19 cellular contexts compared by ENCODE assay signal in the genomic region with DNA sequence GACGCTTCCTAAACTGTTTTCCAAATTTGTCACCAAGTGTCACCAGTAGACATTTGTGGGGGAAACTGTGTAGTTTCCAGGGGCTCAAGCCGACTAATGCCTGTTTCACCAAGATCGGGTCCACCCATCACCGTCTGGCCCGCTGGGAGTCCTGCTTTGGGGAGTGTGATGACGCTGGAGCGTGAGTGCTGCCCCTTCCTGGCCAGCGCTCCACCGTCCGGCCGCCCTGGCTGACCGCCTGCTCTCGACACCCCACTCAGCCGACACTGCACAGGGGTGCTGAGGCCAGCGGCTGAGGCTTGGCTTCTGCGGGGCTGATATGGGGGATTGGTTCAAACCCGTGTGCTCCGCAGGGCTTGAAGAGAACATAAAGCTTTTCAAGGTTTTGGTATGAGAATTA.
DNase-seq lines count a peak whose midpoint lies in the region; ATAC-seq and TF ChIP-seq lines count a peak whose summit lies in the region.
"Had no signal": no experiment of that assay in that cellular context is flagged by ENCODE, and none has a peak within 500 bp of the region (broad histone marks: within the 10 kb centered on the region; RNA-seq: fewer than 3 reads in every experiment).

No MANE protein-coding gene starts in this region.

- intact Hi-C loops in right cardiac atrium (cut with DNase I) = no loop called here

- H3K4me3 ChIP-seq in right cardiac atrium (ENCODE audit: low read length) (no peak overlapping the region), right atrium auricular region (no peak overlapping the region), neural cell (ENCODE audit: low read length) (no peak overlapping the region), stomach smooth muscle (ENCODE audit: low read length in 2 of 2) (peak overlapping the region in 1 of 2 donors; percentile 22)
- H3K4me3 ChIP-seq: GM23338 had no signal

- H3K4me1 ChIP-seq in right cardiac atrium (ENCODE audit: control insufficient read depth, insufficient read depth, low read length) (no peaks in the 10 kb centered on the region), right atrium auricular region (no peaks in the 10 kb centered on the region), stomach smooth muscle (ENCODE audit: control insufficient read depth, insufficient read depth, low read length) (peaks cover 10% of the 10 kb centered on the region)

- H3K27ac ChIP-seq in right cardiac atrium (ENCODE audit: low read length) (no peak overlapping the region), right atrium auricular region (no peak overlapping the region), neural cell (ENCODE audit: low read length) (no peak overlapping the region), stomach smooth muscle (ENCODE audit: low read length) (peak overlapping the region; percentile 88)

- TF ChIP-seq EP300 in neural cell (conservative IDR thresholded peaks at IDR 0.05; ENCODE audit: poor library complexity, severe bottlenecking) = no peak

- ATAC-seq in right cardiac atrium (peak in 1 of 2 donors; percentile 64), HG03045 (IDR thresholded peaks at IDR 0.05; ENCODE audit: unreplicated experiment) (no peak)
- ATAC-seq: GM23338 had no signal

- TF ChIP-seq CTCF in right atrium auricular region (IDR thresholded peaks at IDR 0.05) (no peak), neural cell (IDR thresholded peaks at IDR 0.05; ENCODE audit: poor library complexity, severe bottlenecking) (no peak)

- no peak overlapping the region for H2AFZ ChIP-seq in neural cell (ENCODE audit: low read depth, low read length)
- H2AFZ ChIP-seq: GM23338 had no signal

- no peak overlapping the region for H3K4me2 ChIP-seq in neural cell (ENCODE audit: low read length)
- H3K4me2 ChIP-seq: GM23338 had no signal

- H3K9ac ChIP-seq in neural cell (ENCODE audit: low read length) (peak overlapping the region; percentile 18), stomach smooth muscle (ENCODE audit: low read length in 2 of 2) (peak overlapping the region; percentile 24 to 51)

- WGBS in right cardiac atrium = 57% methylated on average over 18 of the region's 18 CpGs

- H3K79me2 ChIP-seq in neural cell (replicated peaks; ENCODE audit: insufficient read depth, low read length) = no peaks in the 10 kb centered on the region

- H3F3A ChIP-seq in neural cell (ENCODE audit: insufficient read depth, low read length, poor library complexity, severe bottlenecking) = peaks cover 3% of the 10 kb centered on the region

- DNase-seq in right cardiac atrium (peak; percentile 30 to 67 (median 61)), right atrium auricular region (ENCODE audit: low spot score) (no peak), 8988T (no peak)
- DNase-seq in activated T-cell treated with anti-CD3 and anti-CD28 coated beads, Interleukin-2, amount 50 U/mL, for 48 hours = no peak
- DNase-seq: Calu3, DMS79 treated with DMSO at 0.1 percent for 48 hours, GF-D8, H9, NCI-H1048, NCI-H1417, NCI-H1694, NCI-H2029 treated with DMSO at 0.1 percent for 48 hours, NCI-H2227 treated with DMSO at 0.1 percent for 48 hours, NCI-H526 treated with DMSO at 0.1 percent for 48 hours, Right ventricle myocardium superior had no signal

- H3K9me2 ChIP-seq in neural cell (ENCODE audit: insufficient read depth, low read length) = no peaks in the 10 kb centered on the region

- H3K9me3 ChIP-seq in right cardiac atrium (ENCODE audit: control insufficient read depth, low read length) (no peaks in the 10 kb centered on the region), right atrium auricular region (peaks cover 0 to 7% of the 10 kb centered on the region in 2 donors), neural cell (ENCODE audit: low read length) (no peaks in the 10 kb centered on the region), stomach smooth muscle (ENCODE audit: control insufficient read depth in 2 of 2, low read length in 2 of 2) (peaks cover 0 to 3% of the 10 kb centered on the region in 2 donors)

- H4K20me1 ChIP-seq in neural cell (ENCODE audit: insufficient read depth) = no peaks in the 10 kb centered on the region

- H3K27me3 ChIP-seq in right cardiac atrium (ENCODE audit: control insufficient read depth, insufficient read depth) (no peaks in the 10 kb centered on the region), right atrium auricular region (no peaks in the 10 kb centered on the region), neural cell (ENCODE audit: insufficient read depth, low read depth, low read length) (no peaks in the 10 kb centered on the region), stomach smooth muscle (ENCODE audit: control insufficient read depth in 1 of 2, insufficient read depth in 2 of 2, low read length in 2 of 2) (no peaks in the 10 kb centered on the region)

- TF ChIP-seq RAD21 in neural cell (conservative IDR thresholded peaks at IDR 0.05) = no peak

- H3K36me3 ChIP-seq in right atrium auricular region (no peaks in the 10 kb centered on the region), neural cell (ENCODE audit: insufficient read depth, low read length) (no peaks in the 10 kb centered on the region), stomach smooth muscle (ENCODE audit: control insufficient read depth in 2 of 2, insufficient read depth in 2 of 2, low read length in 2 of 2) (peaks cover 34 to 37% of the 10 kb centered on the region in 2 donors)

TF ChIP-seq in neural cell, 6 proteins besides CTCF, POLR2A, EP300 and RAD21:
- no peak for TF ChIP-seq MXI1 (conservative IDR thresholded peaks at IDR 0.05; ENCODE audit: poor library complexity, severe bottlenecking)
- no peak for TF ChIP-seq POLR2AphosphoS5 (IDR thresholded peaks at IDR 0.05)
- TF ChIP-seq EZH2 (IDR thresholded peaks at IDR 0.05; ENCODE audit: borderline replicate concordance, insufficient read depth, low read length, poor library complexity, severe bottlenecking) = no peak
- no peak for TF ChIP-seq SMC3 (conservative IDR thresholded peaks at IDR 0.05; ENCODE audit: poor library complexity)
- TF ChIP-seq, protein P1, sequence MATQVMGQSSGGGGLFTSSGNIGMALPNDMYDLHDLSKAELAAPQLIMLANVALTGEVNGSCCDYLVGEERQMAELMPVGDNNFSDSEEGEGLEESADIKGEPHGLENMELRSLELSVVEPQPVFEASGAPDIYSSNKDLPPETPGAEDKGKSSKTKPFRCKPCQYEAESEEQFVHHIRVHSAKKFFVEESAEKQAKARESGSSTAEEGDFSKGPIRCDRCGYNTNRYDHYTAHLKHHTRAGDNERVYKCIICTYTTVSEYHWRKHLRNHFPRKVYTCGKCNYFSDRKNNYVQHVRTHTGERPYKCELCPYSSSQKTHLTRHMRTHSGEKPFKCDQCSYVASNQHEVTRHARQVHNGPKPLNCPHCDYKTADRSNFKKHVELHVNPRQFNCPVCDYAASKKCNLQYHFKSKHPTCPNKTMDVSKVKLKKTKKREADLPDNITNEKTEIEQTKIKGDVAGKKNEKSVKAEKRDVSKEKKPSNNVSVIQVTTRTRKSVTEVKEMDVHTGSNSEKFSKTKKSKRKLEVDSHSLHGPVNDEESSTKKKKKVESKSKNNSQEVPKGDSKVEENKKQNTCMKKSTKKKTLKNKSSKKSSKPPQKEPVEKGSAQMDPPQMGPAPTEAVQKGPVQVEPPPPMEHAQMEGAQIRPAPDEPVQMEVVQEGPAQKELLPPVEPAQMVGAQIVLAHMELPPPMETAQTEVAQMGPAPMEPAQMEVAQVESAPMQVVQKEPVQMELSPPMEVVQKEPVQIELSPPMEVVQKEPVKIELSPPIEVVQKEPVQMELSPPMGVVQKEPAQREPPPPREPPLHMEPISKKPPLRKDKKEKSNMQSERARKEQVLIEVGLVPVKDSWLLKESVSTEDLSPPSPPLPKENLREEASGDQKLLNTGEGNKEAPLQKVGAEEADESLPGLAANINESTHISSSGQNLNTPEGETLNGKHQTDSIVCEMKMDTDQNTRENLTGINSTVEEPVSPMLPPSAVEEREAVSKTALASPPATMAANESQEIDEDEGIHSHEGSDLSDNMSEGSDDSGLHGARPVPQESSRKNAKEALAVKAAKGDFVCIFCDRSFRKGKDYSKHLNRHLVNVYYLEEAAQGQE (IDR thresholded peaks at IDR 0.05; ENCODE audit: borderline replicate concordance) = no peak
- TF ChIP-seq TAF1 (IDR thresholded peaks at IDR 0.05; ENCODE audit: low read depth) = no peak
TF ChIP-seq in neural cell: peak in this region for 0.

Comparison
In these comparisons a context has a peak if more than half of its experiments do, and no peak if none do; other contexts are left out.
1. DNase-seq: peak in right cardiac atrium (3 of 3); none in right atrium auricular region (single experiment), activated T-cell treated with anti-CD3 and anti-CD28 coated beads, Interleukin-2, amount 50 U/mL, for 48 hours (0 of 2) and 8988T (single experiment).